16 cellular contexts compared by ENCODE assay signal in genomic region chr9:2142212-2142611, GRCh38.
DNase-seq lines count a peak whose midpoint lies in the region; ATAC-seq and TF ChIP-seq lines count a peak whose summit lies in the region.
"Had no signal": no experiment of that assay in that cellular context is flagged by ENCODE, and none has a peak within 500 bp of the region (broad histone marks: within the 10 kb centered on the region; RNA-seq: fewer than 3 reads in every experiment).

No MANE protein-coding gene starts in this region.

- H3K9me3 Mint-ChIP-seq in activated naive CD4-positive, alpha-beta T cell treated with anti-CD3 and anti-CD28 coated beads, Interleukin-2, amount 50 U/mL, for 24 hours: no peaks in the 10 kb centered on the region
- H3K9me3 Mint-ChIP-seq in activated naive CD4-positive, alpha-beta T cell treated with anti-CD3 and anti-CD28 coated beads, Interleukin-2, amount 10 ng/mL, durations not matched to agents 7 days and 5 days: no peaks in the 10 kb centered on the region
- no peaks in the 10 kb centered on the region for H3K9me3 Mint-ChIP-seq in CD8-positive, alpha-beta memory T cell
- H3K9me3 Mint-ChIP-seq in mesothelial cell of epicardium: peaks cover 8% of the 10 kb centered on the region
- no peaks in the 10 kb centered on the region for H3K9me3 Mint-ChIP-seq in stimulated activated memory B cell treated with anti-CD40 and anti-IgM and Interleukin-4, amounts not matched to agents 10 μg/mL and 1 μg/mL and 100 μg/mL, for 72 hours

- 34 to 41% methylated on average over 1 of the region's 1 CpG for WGBS in tibial nerve, 2 donors

- H3K27ac ChIP-seq in CD8-positive, alpha-beta memory T cell (ENCODE audit: low read depth, low read length): no peak overlapping the region
- H3K27ac ChIP-seq in tibial nerve: no peak overlapping the region

- peaks cover 81% of the 10 kb centered on the region for H3K4me1 Mint-ChIP-seq in activated naive CD4-positive, alpha-beta T cell treated with anti-CD3 and anti-CD28 coated beads, Interleukin-2, amount 50 U/mL, for 24 hours
- no peaks in the 10 kb centered on the region for H3K4me1 Mint-ChIP-seq in activated naive CD4-positive, alpha-beta T cell treated with anti-CD3 and anti-CD28 coated beads, Interleukin-2, amount 10 ng/mL, durations not matched to agents 7 days and 5 days
- H3K4me1 Mint-ChIP-seq in CD8-positive, alpha-beta memory T cell: peaks cover 65 to 90% (median 85%) of the 10 kb centered on the region in 3 donors
- peaks cover 32% of the 10 kb centered on the region for H3K4me1 Mint-ChIP-seq in mesothelial cell of epicardium
- H3K4me1 Mint-ChIP-seq in stimulated activated memory B cell treated with anti-CD40 and anti-IgM and Interleukin-4, amounts not matched to agents 10 μg/mL and 1 μg/mL and 100 μg/mL, for 72 hours: peaks cover 52% of the 10 kb centered on the region

- POLR2A ChIA-PET in CD8-positive, alpha-beta memory T cell (lab: Charles Lee): no interaction called here

- H3K4me1 ChIP-seq in CD8-positive, alpha-beta memory T cell (ENCODE audit: insufficient read depth, low read length): no peaks in the 10 kb centered on the region
- no peaks in the 10 kb centered on the region for H3K4me1 ChIP-seq in tibial nerve

- peaks cover 27% of the 10 kb centered on the region for H3K36me3 Mint-ChIP-seq in activated naive CD4-positive, alpha-beta T cell treated with anti-CD3 and anti-CD28 coated beads, Interleukin-2, amount 50 U/mL, for 24 hours
- H3K36me3 Mint-ChIP-seq in activated naive CD4-positive, alpha-beta T cell treated with anti-CD3 and anti-CD28 coated beads, Interleukin-2, amount 10 ng/mL, durations not matched to agents 7 days and 5 days: peaks cover 70% of the 10 kb centered on the region
- H3K36me3 Mint-ChIP-seq in CD8-positive, alpha-beta memory T cell: peaks cover 4 to 76% (median 28%) of the 10 kb centered on the region in 3 donors
- H3K36me3 Mint-ChIP-seq in mesothelial cell of epicardium: peaks cover 20% of the 10 kb centered on the region
- peaks cover 74% of the 10 kb centered on the region for H3K36me3 Mint-ChIP-seq in stimulated activated memory B cell treated with anti-CD40 and anti-IgM and Interleukin-4, amounts not matched to agents 10 μg/mL and 1 μg/mL and 100 μg/mL, for 72 hours

- no peak for TF ChIP-seq POLR2A in tibial nerve (IDR thresholded peaks at IDR 0.05)

- H3K9me3 ChIP-seq in CD8-positive, alpha-beta memory T cell (ENCODE audit: low read length): no peaks in the 10 kb centered on the region
- no peaks in the 10 kb centered on the region for H3K9me3 ChIP-seq in tibial nerve

- TF ChIP-seq EP300 in tibial nerve (IDR thresholded peaks at IDR 0.05): no peak

- no peak for DNase-seq in activated naive CD4-positive, alpha-beta T cell treated with anti-CD3 and anti-CD28 coated beads, Interleukin-2, amount 10 ng/mL, durations not matched to agents 7 days and 5 days
- DNase-seq in CD8-positive, alpha-beta memory T cell: no peak
- DNase-seq in mesothelial cell of epicardium (ENCODE audit: low spot score in 2 of 2, unreplicated experiment in 2 of 2) (no peak), tibial nerve (ENCODE audit: low spot score in 2 of 2) (no peak), NCI-H2196 (lab: John Stamatoyannopoulos, UW; ENCODE audit: unreplicated experiment) (no peak)
- no peak for DNase-seq in stimulated activated CD4-positive, alpha-beta T cell treated with anti-CD3 and anti-CD28 coated beads, Interleukin-2, amount 100 ng/mL, for 24 hours
- DNase-seq: DMS79; NCI-H1105; NCI-H1694 treated with DMSO at 0.1 percent for 48 hours; NCI-H510A; NCI-H748 treated with DMSO at 0.1 percent for 48 hours; NK-92 treated with Interleukin-12 subunit alpha and Interleukin-12 subunit beta, amount 100 ng/mL, for 24 hours; Right ventricle myocardium superior had no signal

- TF ChIP-seq CTCF in mesothelial cell of epicardium (IDR thresholded peaks at IDR 0.05; ENCODE audit: unreplicated experiment) (no peak), tibial nerve (IDR thresholded peaks at IDR 0.05) (no peak)

- no peak for ATAC-seq in stimulated activated memory B cell treated with anti-CD40 and anti-IgM and Interleukin-4, amounts not matched to agents 10 μg/mL and 1 μg/mL and 100 μg/mL, for 72 hours

- H3K27me3 Mint-ChIP-seq in activated naive CD4-positive, alpha-beta T cell treated with anti-CD3 and anti-CD28 coated beads, Interleukin-2, amount 50 U/mL, for 24 hours: no peaks in the 10 kb centered on the region
- no peaks in the 10 kb centered on the region for H3K27me3 Mint-ChIP-seq in activated naive CD4-positive, alpha-beta T cell treated with anti-CD3 and anti-CD28 coated beads, Interleukin-2, amount 10 ng/mL, durations not matched to agents 7 days and 5 days
- no peaks in the 10 kb centered on the region for H3K27me3 Mint-ChIP-seq in CD8-positive, alpha-beta memory T cell
- H3K27me3 Mint-ChIP-seq in mesothelial cell of epicardium (ENCODE audit: low read depth): no peaks in the 10 kb centered on the region
- H3K27me3 Mint-ChIP-seq in stimulated activated memory B cell treated with anti-CD40 and anti-IgM and Interleukin-4, amounts not matched to agents 10 μg/mL and 1 μg/mL and 100 μg/mL, for 72 hours: no peaks in the 10 kb centered on the region
- H3K27me3 Mint-ChIP-seq: B cell had no signal

- H3K4me3 ChIP-seq in CD8-positive, alpha-beta memory T cell (ENCODE audit: low read length): no peak overlapping the region
- no peak overlapping the region for H3K4me3 ChIP-seq in tibial nerve

- H3K27me3 ChIP-seq in CD8-positive, alpha-beta memory T cell (ENCODE audit: insufficient read depth, low read length, poor library complexity, severe bottlenecking): no peaks in the 10 kb centered on the region
- no peaks in the 10 kb centered on the region for H3K27me3 ChIP-seq in tibial nerve

- H3K4me3 Mint-ChIP-seq in activated naive CD4-positive, alpha-beta T cell treated with anti-CD3 and anti-CD28 coated beads, Interleukin-2, amount 50 U/mL, for 24 hours: no peak overlapping the region
- no peak overlapping the region for H3K4me3 Mint-ChIP-seq in activated naive CD4-positive, alpha-beta T cell treated with anti-CD3 and anti-CD28 coated beads, Interleukin-2, amount 10 ng/mL, durations not matched to agents 7 days and 5 days
- no peak overlapping the region for H3K4me3 Mint-ChIP-seq in CD8-positive, alpha-beta memory T cell
- no peak overlapping the region for H3K4me3 Mint-ChIP-seq in mesothelial cell of epicardium
- no peak overlapping the region for H3K4me3 Mint-ChIP-seq in stimulated activated memory B cell treated with anti-CD40 and anti-IgM and Interleukin-4, amounts not matched to agents 10 μg/mL and 1 μg/mL and 100 μg/mL, for 72 hours
- H3K4me3 Mint-ChIP-seq: B cell had no signal

- CTCF ChIA-PET in activated naive CD4-positive, alpha-beta T cell treated with anti-CD3 and anti-CD28 coated beads, Interleukin-2, amount 10 ng/mL, durations not matched to agents 7 days and 5 days (lab: Charles Lee): no interaction called here
- CTCF ChIA-PET in CD8-positive, alpha-beta memory T cell (lab: Charles Lee): interaction anchor here (0.8 kb wide), 1 partner anchor 10 kb away, joined by 3 read pairs; no protein-coding TSS in a partner anchor

- peaks cover 3% of the 10 kb centered on the region for H3K36me3 ChIP-seq in CD8-positive, alpha-beta memory T cell (ENCODE audit: insufficient read depth, low read length)
- peaks cover 0 to 26% (median 0%) of the 10 kb centered on the region in 3 donors for H3K36me3 ChIP-seq in tibial nerve

- peak overlapping the region; percentile 26 for H3K27ac Mint-ChIP-seq in activated naive CD4-positive, alpha-beta T cell treated with anti-CD3 and anti-CD28 coated beads, Interleukin-2, amount 50 U/mL, for 24 hours
- no peak overlapping the region for H3K27ac Mint-ChIP-seq in activated naive CD4-positive, alpha-beta T cell treated with anti-CD3 and anti-CD28 coated beads, Interleukin-2, amount 10 ng/mL, durations not matched to agents 7 days and 5 days
- H3K27ac Mint-ChIP-seq in CD8-positive, alpha-beta memory T cell: peak overlapping the region in 6 of 8 donors; percentile 5 to 75 (median 38)
- H3K27ac Mint-ChIP-seq in mesothelial cell of epicardium: peak overlapping the region; percentile 87
- peak overlapping the region; percentile 58 for H3K27ac Mint-ChIP-seq in stimulated activated memory B cell treated with anti-CD40 and anti-IgM and Interleukin-4, amounts not matched to agents 10 μg/mL and 1 μg/mL and 100 μg/mL, for 72 hours
- H3K27ac Mint-ChIP-seq: B cell had no signal
